Comparison of ENCODE assay signal across 20 cellular contexts in the genomic region with DNA sequence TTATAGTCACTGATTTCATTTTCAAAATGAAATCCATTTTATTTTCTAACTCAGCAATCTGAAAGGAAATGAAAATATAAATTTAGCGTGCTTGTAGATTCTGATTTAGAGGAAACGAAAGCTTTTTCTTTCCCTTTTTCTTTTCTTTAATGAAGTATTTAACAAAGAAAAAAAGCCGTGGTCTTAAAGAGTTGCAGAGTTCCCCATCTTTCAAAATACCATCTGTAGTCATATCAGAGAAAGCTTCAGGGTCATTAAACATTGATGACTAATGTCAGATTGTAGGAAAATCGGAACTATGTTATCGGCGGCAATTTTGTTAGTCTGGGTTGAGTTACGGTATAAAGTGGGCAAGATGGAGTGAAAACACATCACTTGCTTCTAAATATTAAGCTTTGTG. TPM values are rescaled to one million over a fixed set of nuclear protein-coding genes. Genes with fewer than 3 reads are reported as not detected.
DNase-seq lines count a peak whose midpoint lies in the region; ATAC-seq and TF ChIP-seq lines count a peak whose summit lies in the region.
"Had no signal": no experiment of that assay in that cellular context is flagged by ENCODE, and none has a peak within 500 bp of the region (broad histone marks: within the 10 kb centered on the region; RNA-seq: fewer than 3 reads in every experiment).

No MANE protein-coding gene starts in this region.

- intact Hi-C loops in body of pancreas (cut with DNase I) (no loop called here), sigmoid colon (cut with DNase I) (no loop called here)

- TF ChIP-seq CTCF in body of pancreas (IDR thresholded peaks at IDR 0.05) (no peak), thoracic aorta (IDR thresholded peaks at IDR 0.05) (no peak), sigmoid colon (IDR thresholded peaks at IDR 0.05) (no peak)

- H3K4me1 Mint-ChIP-seq in activated T-cell treated with anti-CD3 and anti-CD28 coated beads, Interleukin-2, amount 50 U/mL, for 24 hours (ENCODE audit: low read depth): peaks cover 1% of the 10 kb centered on the region
- H3K4me1 Mint-ChIP-seq in activated T-cell treated with anti-CD3 and anti-CD28 coated beads, Interleukin-2, amount 50 U/mL, for 4 hours (ENCODE audit: low read depth): no peaks in the 10 kb centered on the region
- H3K4me1 Mint-ChIP-seq: activated CD4-positive, alpha-beta T cell treated with anti-CD3 and anti-CD28 coated beads, Interleukin-2, amount 10 ng/mL, durations not matched to agents 7 days and 5 days; brain had no signal

- no peaks in the 10 kb centered on the region for H3K9me3 ChIP-seq in body of pancreas
- H3K9me3 ChIP-seq in thoracic aorta: no peaks in the 10 kb centered on the region
- no peaks in the 10 kb centered on the region for H3K9me3 ChIP-seq in sigmoid colon

- H3K9me3 Mint-ChIP-seq in activated T-cell treated with anti-CD3 and anti-CD28 coated beads, Interleukin-2, amount 50 U/mL, for 24 hours: no peaks in the 10 kb centered on the region
- H3K9me3 Mint-ChIP-seq in activated T-cell treated with anti-CD3 and anti-CD28 coated beads, Interleukin-2, amount 50 U/mL, for 4 hours: no peaks in the 10 kb centered on the region
- H3K9me3 Mint-ChIP-seq: activated CD4-positive, alpha-beta T cell treated with anti-CD3 and anti-CD28 coated beads, Interleukin-2, amount 10 ng/mL, durations not matched to agents 7 days and 5 days; brain; HFFc6; type B pancreatic cell had no signal

- DNase-seq in activated T-cell treated with anti-CD3 and anti-CD28 coated beads, Interleukin-2, amount 50 U/mL, for 24 hours: no peak
- no peak for DNase-seq in activated T-cell treated with anti-CD3 and anti-CD28 coated beads, Interleukin-2, amount 50 U/mL, for 4 hours
- no peak for DNase-seq in body of pancreas
- DNase-seq in thoracic aorta (ENCODE audit: low spot score): no peak
- no peak for DNase-seq in sigmoid colon
- no peak for DNase-seq in DMS79 treated with DMSO at 0.1 percent for 48 hours (lab: John Stamatoyannopoulos, UW)
- no peak for DNase-seq in NCI-H526 (lab: John Stamatoyannopoulos, UW)
- DNase-seq: activated CD4-positive, alpha-beta T cell treated with anti-CD3 and anti-CD28 coated beads, Interleukin-2, amount 10 ng/mL, durations not matched to agents 7 days and 5 days; DMS 273 treated with DMSO at 0.1 percent for 48 hours; erythroblast; HFFc6; hippocampal formation; Kasumi-1; NCI-H2081 treated with DMSO at 0.1 percent for 48 hours; NK-92 treated with Interleukin-12 subunit alpha and Interleukin-12 subunit beta, amount 100 ng/mL, for 24 hours; T-helper 1 cell had no signal

- H3K27ac ChIP-seq in body of pancreas: peak overlapping the region; percentile 61 to 82 (median 78)
- H3K27ac ChIP-seq in thoracic aorta: no peak overlapping the region
- peak overlapping the region in 1 of 4 donors; percentile 8 for H3K27ac ChIP-seq in sigmoid colon

- H3K36me3 Mint-ChIP-seq in activated T-cell treated with anti-CD3 and anti-CD28 coated beads, Interleukin-2, amount 50 U/mL, for 24 hours (ENCODE audit: low read depth): no peaks in the 10 kb centered on the region
- peaks cover 6% of the 10 kb centered on the region for H3K36me3 Mint-ChIP-seq in activated T-cell treated with anti-CD3 and anti-CD28 coated beads, Interleukin-2, amount 50 U/mL, for 4 hours (ENCODE audit: insufficient read depth)
- H3K36me3 Mint-ChIP-seq: brain had no signal

- no peak for ATAC-seq in activated T-cell treated with anti-CD3 and anti-CD28 coated beads, Interleukin-2, amount 50 U/mL, for 4 hours
- peak; percentile 46 for ATAC-seq in HG03342 (IDR thresholded peaks at IDR 0.05; ENCODE audit: unreplicated experiment)
- ATAC-seq in body of pancreas: no peak
- no peak for ATAC-seq in thoracic aorta (ENCODE audit: insufficient number of reproducible peaks, low FRiP score, low read depth)

- 20 to 32% methylated on average over 7 of the region's 7 CpGs for WGBS in body of pancreas, 2 donors
- WGBS in sigmoid colon, 2 donors: 53 to 59% methylated on average over 7 of the region's 7 CpGs

- no peak for TF ChIP-seq EP300 in sigmoid colon (IDR thresholded peaks at IDR 0.05)

- TF ChIP-seq POLR2A in body of pancreas (IDR thresholded peaks at IDR 0.05): no peak
- no peak for TF ChIP-seq POLR2A in sigmoid colon (IDR thresholded peaks at IDR 0.05)

- H3K36me3 ChIP-seq in body of pancreas (replicated peaks in 1 of 2; ENCODE audit: insufficient read depth in 1 of 2, low read depth in 2 of 2) (no peaks in the 10 kb centered on the region), thoracic aorta (peaks cover 5% of the 10 kb centered on the region), sigmoid colon (no peaks in the 10 kb centered on the region)

- H3K27ac Mint-ChIP-seq in activated T-cell treated with anti-CD3 and anti-CD28 coated beads, Interleukin-2, amount 50 U/mL, for 24 hours: peak overlapping the region; percentile 18
- H3K27ac Mint-ChIP-seq: activated CD4-positive, alpha-beta T cell treated with anti-CD3 and anti-CD28 coated beads, Interleukin-2, amount 10 ng/mL, durations not matched to agents 7 days and 5 days; brain; HFFc6; type B pancreatic cell had no signal

- H3K4me3 ChIP-seq in body of pancreas (no peak overlapping the region), thoracic aorta (peak overlapping the region; percentile 53), sigmoid colon (no peak overlapping the region)
- H3K4me3 ChIP-seq: lung had no signal

- H3K27me3 ChIP-seq in body of pancreas (no peaks in the 10 kb centered on the region), thoracic aorta (replicated peaks; ENCODE audit: insufficient read depth) (no peaks in the 10 kb centered on the region), sigmoid colon (no peaks in the 10 kb centered on the region)

- no peak overlapping the region for H3K4me3 Mint-ChIP-seq in activated T-cell treated with anti-CD3 and anti-CD28 coated beads, Interleukin-2, amount 50 U/mL, for 24 hours
- H3K4me3 Mint-ChIP-seq in activated T-cell treated with anti-CD3 and anti-CD28 coated beads, Interleukin-2, amount 50 U/mL, for 4 hours: no peak overlapping the region
- H3K4me3 Mint-ChIP-seq: activated CD4-positive, alpha-beta T cell treated with anti-CD3 and anti-CD28 coated beads, Interleukin-2, amount 10 ng/mL, durations not matched to agents 7 days and 5 days; brain; HFFc6; type B pancreatic cell had no signal

- H3K27me3 Mint-ChIP-seq in activated T-cell treated with anti-CD3 and anti-CD28 coated beads, Interleukin-2, amount 50 U/mL, for 24 hours: no peaks in the 10 kb centered on the region
- no peaks in the 10 kb centered on the region for H3K27me3 Mint-ChIP-seq in activated T-cell treated with anti-CD3 and anti-CD28 coated beads, Interleukin-2, amount 50 U/mL, for 4 hours (ENCODE audit: low read depth)
- H3K27me3 Mint-ChIP-seq: activated CD4-positive, alpha-beta T cell treated with anti-CD3 and anti-CD28 coated beads, Interleukin-2, amount 10 ng/mL, durations not matched to agents 7 days and 5 days; brain; type B pancreatic cell had no signal

- peaks cover 13% of the 10 kb centered on the region for H3K4me1 ChIP-seq in body of pancreas
- H3K4me1 ChIP-seq in thoracic aorta (ENCODE audit: control insufficient read depth in 1 of 2, low read depth in 2 of 2): peaks cover 0 to 6% of the 10 kb centered on the region in 2 donors
- no peaks in the 10 kb centered on the region for H3K4me1 ChIP-seq in sigmoid colon

RNA-seq across cellular contexts. Expression of gene DRAM1, which starts 32.3 kb away (rescaled TPM):
- total RNA-seq in activated T-cell treated with anti-CD3 and anti-CD28 coated beads, Interleukin-2, amount 50 U/mL, for 4 hours: 1 to 10 TPM; 1.7 to 3.4 (median 3.1) TPM
- total RNA-seq in body of pancreas: 10 to 100 TPM in 1 of 2 donors, 1 to 10 TPM in 1; 2.6 to 14.5 TPM
- total RNA-seq in thoracic aorta: 10 to 100 TPM; 24.2 to 35.3 TPM
- 10 to 100 TPM; 13.3 to 21.6 (median 18.1) TPM for total RNA-seq in sigmoid colon
- polyA plus RNA-seq in sigmoid colon: 10 to 100 TPM in 2 of 3 donors, 1 to 10 TPM in 1; 4.2 to 15.3 (median 10.9) TPM

Comparison
In these comparisons a context has a peak if more than half of its experiments do, and no peak if none do; other contexts are left out.
1. H3K27ac ChIP-seq: peak in body of pancreas (4 of 4); none in thoracic aorta (0 of 2).